Comparison of ENCODE assay signal across 23 cellular contexts in genomic region chr3:127954642-127955041, GRCh38. TPM values are rescaled to one million over a fixed set of nuclear protein-coding genes. Genes with fewer than 3 reads are reported as not detected.
DNase-seq lines count a peak whose midpoint lies in the region; ATAC-seq and TF ChIP-seq lines count a peak whose summit lies in the region.
"Had no signal": no experiment of that assay in that cellular context is flagged by ENCODE, and none has a peak within 500 bp of the region (broad histone marks: within the 10 kb centered on the region; RNA-seq: fewer than 3 reads in every experiment).

No MANE protein-coding gene starts in this region.

- no peak for TF ChIP-seq CTCF in coronary artery (IDR thresholded peaks at IDR 0.05)
- no peak for TF ChIP-seq CTCF in neural progenitor cell (IDR thresholded peaks at IDR 0.05)

- H3K27me3 Mint-ChIP-seq in immature natural killer cell (ENCODE audit: low read depth in 3 of 3) = peaks cover 0 to 10% (median 4%) of the 10 kb centered on the region in 3 donors
- peaks cover 5% of the 10 kb centered on the region for H3K27me3 Mint-ChIP-seq in neural progenitor cell (ENCODE audit: insufficient read depth, low read depth)

- no peaks in the 10 kb centered on the region for H3F3A ChIP-seq in neural progenitor cell (ENCODE audit: low read depth)

- H3K9me3 Mint-ChIP-seq in immature natural killer cell = peaks cover 0 to under 1% (median 0%) of the 10 kb centered on the region in 6 donors
- H3K9me3 Mint-ChIP-seq in neural progenitor cell = no peaks in the 10 kb centered on the region
- H3K9me3 Mint-ChIP-seq: activated naive CD4-positive, alpha-beta T cell treated with anti-CD3 and anti-CD28 coated beads, Interleukin-2, amount 50 U/mL, for 72 hours; CD8-positive, alpha-beta T cell; natural killer cell; T-cell had no signal

- H3K27ac ChIP-seq in coronary artery (peak overlapping the region; percentile 71 to 83), right cardiac atrium (ENCODE audit: low read length) (peak overlapping the region; percentile 95), neural progenitor cell (no peak overlapping the region)

- no peaks in the 10 kb centered on the region for H3K79me2 ChIP-seq in neural progenitor cell (ENCODE audit: low read depth)

- no peak overlapping the region for H3K4me3 Mint-ChIP-seq in immature natural killer cell
- no peak overlapping the region for H3K4me3 Mint-ChIP-seq in neural progenitor cell
- H3K4me3 Mint-ChIP-seq: activated CD8-positive, alpha-beta memory T cell treated with anti-CD3 and anti-CD28 coated beads, Interleukin-2, amount 10 ng/mL, durations not matched to agents 7 days and 5 days; CD8-positive, alpha-beta T cell; natural killer cell; T-cell had no signal

- H3K9me3 ChIP-seq in right cardiac atrium (ENCODE audit: control insufficient read depth, low read length) (no peaks in the 10 kb centered on the region), neural progenitor cell (ENCODE audit: low read depth) (no peaks in the 10 kb centered on the region)
- H3K9me3 ChIP-seq: HAP-1, stomach had no signal

- H3K27me3 ChIP-seq in right cardiac atrium (ENCODE audit: control insufficient read depth, insufficient read depth) (no peaks in the 10 kb centered on the region), neural progenitor cell (no peaks in the 10 kb centered on the region)
- H3K27me3 ChIP-seq: stomach had no signal

- intact Hi-C loops in right cardiac atrium (cut with DNase I) = no loop called here

- no peaks in the 10 kb centered on the region for H3K36me3 ChIP-seq in neural progenitor cell
- H3K36me3 ChIP-seq: HAP-1, stomach had no signal

- WGBS in right cardiac atrium = 49% methylated on average over 6 of the region's 6 CpGs

- H3K4me1 Mint-ChIP-seq in immature natural killer cell (no peaks in the 10 kb centered on the region), neural progenitor cell (peaks cover 16% of the 10 kb centered on the region)
- H3K4me1 Mint-ChIP-seq: activated CD8-positive, alpha-beta memory T cell treated with anti-CD3 and anti-CD28 coated beads, Interleukin-2, amount 10 ng/mL, durations not matched to agents 7 days and 5 days; natural killer cell; T-cell had no signal

- DNase-seq in NCI-H2029 treated with DMSO at 0.1 percent for 48 hours (lab: John Stamatoyannopoulos, UW) = peak; percentile 76
- no peak for DNase-seq in coronary artery (ENCODE audit: low spot score)
- peak; percentile 29 to 74 (median 71) for DNase-seq in right cardiac atrium
- DNase-seq in superior temporal gyrus (ENCODE audit: extremely low spot score) = peak; percentile 35
- DNase-seq in immature natural killer cell = no peak
- DNase-seq in neural progenitor cell (ENCODE audit: low spot score) = no peak
- DNase-seq: activated CD4-positive, alpha-beta T cell treated with anti-CD3 and anti-CD28 coated beads for 48 hours; activated CD8-positive, alpha-beta memory T cell treated with anti-CD3 and anti-CD28 coated beads, Interleukin-2, amount 10 ng/mL, durations not matched to agents 7 days and 5 days; CD8-positive, alpha-beta T cell; kidney glomerular epithelial cell; natural killer cell; NCI-H2081; NCI-H524; small intestine; stimulated activated CD4-positive, alpha-beta T cell treated with anti-CD3 and anti-CD28 coated beads, Interleukin-4, amount 100 ng/mL, for 24 hours; stomach; T-cell had no signal

- no peak overlapping the region for H3K9ac ChIP-seq in neural progenitor cell

- ATAC-seq in right cardiac atrium = peak; percentile 84 to 87
- ATAC-seq in HG02759 (IDR thresholded peaks at IDR 0.05; ENCODE audit: unreplicated experiment) = no peak
- no peak for ATAC-seq in GM18858 (IDR thresholded peaks at IDR 0.05; ENCODE audit: unreplicated experiment)
- ATAC-seq: activated CD8-positive, alpha-beta memory T cell treated with anti-CD3 and anti-CD28 coated beads, Interleukin-2, amount 10 ng/mL, durations not matched to agents 7 days and 5 days; activated naive CD4-positive, alpha-beta T cell treated with anti-CD3 and anti-CD28 coated beads, Interleukin-2, amount 50 U/mL, for 72 hours; CD8-positive, alpha-beta T cell; K562; natural killer cell; T-cell had no signal

- H3K4me3 ChIP-seq in coronary artery = peak overlapping the region; percentile 20
- no peak overlapping the region for H3K4me3 ChIP-seq in right cardiac atrium (ENCODE audit: low read length)
- H3K4me3 ChIP-seq in neural progenitor cell = no peak overlapping the region
- H3K4me3 ChIP-seq: HAP-1, K562, stomach had no signal

- peaks cover under 1% of the 10 kb centered on the region for H3K4me1 ChIP-seq in right cardiac atrium (ENCODE audit: control insufficient read depth, insufficient read depth, low read length)
- H3K4me1 ChIP-seq in neural progenitor cell = no peaks in the 10 kb centered on the region
- H3K4me1 ChIP-seq: HAP-1 had no signal

- no peak overlapping the region for H3K4me2 ChIP-seq in neural progenitor cell

- H3K27ac Mint-ChIP-seq in immature natural killer cell = no peak overlapping the region
- H3K27ac Mint-ChIP-seq in neural progenitor cell = no peak overlapping the region
- H3K27ac Mint-ChIP-seq: activated CD8-positive, alpha-beta memory T cell treated with anti-CD3 and anti-CD28 coated beads, Interleukin-2, amount 10 ng/mL, durations not matched to agents 7 days and 5 days; activated naive CD4-positive, alpha-beta T cell treated with anti-CD3 and anti-CD28 coated beads, Interleukin-2, amount 50 U/mL, for 72 hours; CD8-positive, alpha-beta T cell; natural killer cell; T-cell had no signal

- no peak overlapping the region for H2AFZ ChIP-seq in neural progenitor cell (replicated peaks)

- H4K20me1 ChIP-seq in neural progenitor cell (ENCODE audit: low read depth) = no peaks in the 10 kb centered on the region

- H3K36me3 Mint-ChIP-seq in immature natural killer cell (no peaks in the 10 kb centered on the region), neural progenitor cell (no peaks in the 10 kb centered on the region)
- H3K36me3 Mint-ChIP-seq: activated CD8-positive, alpha-beta memory T cell treated with anti-CD3 and anti-CD28 coated beads, Interleukin-2, amount 10 ng/mL, durations not matched to agents 7 days and 5 days; activated naive CD4-positive, alpha-beta T cell treated with anti-CD3 and anti-CD28 coated beads, Interleukin-2, amount 50 U/mL, for 72 hours; CD8-positive, alpha-beta T cell; natural killer cell; T-cell had no signal

RNA-seq across cellular contexts. Expression of gene KBTBD12, which starts 39.6 kb away (rescaled TPM):
- total RNA-seq in right cardiac atrium (1 to 10 TPM; 3.8 to 8.1 (median 5.9) TPM), neural progenitor cell (ENCODE audit: low replicate concordance) (0.15 TPM in 1 of 2 replicates, not detected in the other)
- polyA plus RNA-seq in right cardiac atrium (4.3 TPM), immature natural killer cell (not detected)
- total RNA-seq: activated CD8-positive, alpha-beta memory T cell treated with anti-CD3 and anti-CD28 coated beads, Interleukin-2, amount 10 ng/mL, durations not matched to agents 7 days and 5 days; activated naive CD4-positive, alpha-beta T cell treated with anti-CD3 and anti-CD28 coated beads, Interleukin-2, amount 50 U/mL, for 72 hours; CD8-positive, alpha-beta T cell; dermis microvascular lymphatic vessel endothelial cell; K562; T-cell had no signal
- polyA plus RNA-seq: K562 had no signal

Comparison
In these comparisons a context has a peak if more than half of its experiments do, and no peak if none do; other contexts are left out.
1. DNase-seq: peak in NCI-H2029 treated with DMSO at 0.1 percent for 48 hours (single experiment), right cardiac atrium (3 of 3) and superior temporal gyrus (single experiment); none in coronary artery (single experiment), immature natural killer cell (0 of 3) and neural progenitor cell (single experiment).
2. ATAC-seq: peak in right cardiac atrium (2 of 2); none in HG02759 (single experiment) and GM18858 (single experiment).